17 cellular contexts compared by ENCODE assay signal in the genomic region with DNA sequence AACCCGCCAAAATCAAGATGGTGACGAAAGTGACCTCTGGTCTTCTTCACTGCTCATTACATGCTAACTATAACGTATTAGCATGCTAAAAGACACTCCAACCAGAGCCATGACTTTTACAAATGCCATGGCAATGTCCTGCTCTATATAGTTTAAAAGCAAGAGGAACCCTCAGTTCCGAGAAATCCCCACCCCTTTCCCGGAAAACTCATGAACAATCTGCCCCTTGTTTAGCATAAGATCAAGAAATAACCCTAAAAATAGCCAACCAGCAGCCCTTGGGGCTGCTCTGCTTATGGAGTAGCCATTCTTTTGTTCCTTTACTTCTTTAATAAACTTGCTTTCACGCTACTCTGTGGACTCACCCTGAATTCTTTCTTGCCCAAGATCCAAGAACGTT.
DNase-seq lines count a peak whose midpoint lies in the region; ATAC-seq and TF ChIP-seq lines count a peak whose summit lies in the region.
"Had no signal": no experiment of that assay in that cellular context is flagged by ENCODE, and none has a peak within 500 bp of the region (broad histone marks: within the 10 kb centered on the region; RNA-seq: fewer than 3 reads in every experiment).

No MANE protein-coding gene starts in this region.

- H3K27me3 Mint-ChIP-seq in activated CD4-positive, alpha-beta T cell treated with anti-CD3 and anti-CD28 coated beads, Interleukin-2, amount 10 ng/mL, durations not matched to agents 7 days and 5 days: no peaks in the 10 kb centered on the region

- H3K9me3 Mint-ChIP-seq in activated CD4-positive, alpha-beta T cell treated with anti-CD3 and anti-CD28 coated beads, Interleukin-2, amount 10 ng/mL, durations not matched to agents 7 days and 5 days: no peaks in the 10 kb centered on the region

- no peak overlapping the region for H3K27ac Mint-ChIP-seq in activated CD4-positive, alpha-beta T cell treated with anti-CD3 and anti-CD28 coated beads, Interleukin-2, amount 10 ng/mL, durations not matched to agents 7 days and 5 days
- H3K27ac Mint-ChIP-seq: B cell; CD8-positive, alpha-beta T cell; IgD-negative memory B cell had no signal

- ATAC-seq in HG03045 (IDR thresholded peaks at IDR 0.05; ENCODE audit: unreplicated experiment): no peak
- ATAC-seq: CD8-positive, alpha-beta T cell; HepG2 had no signal

- in situ Hi-C loops in SK-MEL-5 (cut with HindIII; ENCODE audit: low pct_unique_long_range_greater_than_20kb, low sequenced_read_pairs): no loop called here

- H3K4me3 ChIP-seq in neuron (ENCODE audit: low read length) (no peak overlapping the region), WERI-Rb-1 (ENCODE audit: low read depth, low read length) (no peak overlapping the region)
- H3K4me3 ChIP-seq: BLaER1 treated with 17β-estradiol and CSF1 and Interleukin-3, amounts not matched to agents 10 nM and 100 nM; GM23248; HAP-1 had no signal

- peak; percentile 83 for DNase-seq in MV-4-11 (lab: John Stamatoyannopoulos, UW)
- DNase-seq in SK-MEL-5 (ENCODE audit: low read depth, low spot score): peak; percentile 91
- DNase-seq in foreskin melanocyte: peak; percentile 92
- DNase-seq in DMS153 treated with DMSO at 0.1 percent for 48 hours (lab: John Stamatoyannopoulos, UW; ENCODE audit: unreplicated experiment): no peak
- DNase-seq in WERI-Rb-1: no peak
- no peak for DNase-seq in activated CD4-positive, alpha-beta T cell treated with anti-CD3 and anti-CD28 coated beads, Interleukin-2, amount 10 ng/mL, durations not matched to agents 7 days and 5 days
- DNase-seq: CD8-positive, alpha-beta T cell; COR-L47; DMS 273 treated with DMSO at 0.1 percent for 48 hours; GM23248 had no signal

- H3K27me3 ChIP-seq in neuron (ENCODE audit: insufficient read depth, low read length) (no peaks in the 10 kb centered on the region), WERI-Rb-1 (ENCODE audit: insufficient read depth, low read depth, severe bottlenecking) (peaks cover 24% of the 10 kb centered on the region)
- H3K27me3 ChIP-seq: BLaER1 treated with 17β-estradiol and CSF1 and Interleukin-3, amounts not matched to agents 10 nM and 100 nM had no signal

- H3K36me3 ChIP-seq in neuron (ENCODE audit: insufficient read depth, low read length) (no peaks in the 10 kb centered on the region), WERI-Rb-1 (no peaks in the 10 kb centered on the region)
- H3K36me3 ChIP-seq: BLaER1 treated with 17β-estradiol and CSF1 and Interleukin-3, amounts not matched to agents 10 nM and 100 nM; HAP-1 had no signal

- no peaks in the 10 kb centered on the region for H3K36me3 Mint-ChIP-seq in activated CD4-positive, alpha-beta T cell treated with anti-CD3 and anti-CD28 coated beads, Interleukin-2, amount 10 ng/mL, durations not matched to agents 7 days and 5 days (ENCODE audit: low read depth)
- H3K36me3 Mint-ChIP-seq: CD8-positive, alpha-beta T cell; IgD-negative memory B cell had no signal

- H3K4me3 Mint-ChIP-seq in activated CD4-positive, alpha-beta T cell treated with anti-CD3 and anti-CD28 coated beads, Interleukin-2, amount 10 ng/mL, durations not matched to agents 7 days and 5 days: no peak overlapping the region
- H3K4me3 Mint-ChIP-seq: B cell; CD8-positive, alpha-beta T cell; IgD-negative memory B cell had no signal

- peaks cover 45% of the 10 kb centered on the region for H3K4me1 ChIP-seq in neuron (ENCODE audit: insufficient read depth, low read length)
- H3K4me1 ChIP-seq: BLaER1 treated with 17β-estradiol and CSF1 and Interleukin-3, amounts not matched to agents 10 nM and 100 nM had no signal

- no peaks in the 10 kb centered on the region for H3K4me1 Mint-ChIP-seq in activated CD4-positive, alpha-beta T cell treated with anti-CD3 and anti-CD28 coated beads, Interleukin-2, amount 10 ng/mL, durations not matched to agents 7 days and 5 days
- H3K4me1 Mint-ChIP-seq: B cell had no signal

- CTCF ChIA-PET in activated CD4-positive, alpha-beta T cell treated with anti-CD3 and anti-CD28 coated beads, Interleukin-2, amount 10 ng/mL, durations not matched to agents 7 days and 5 days (lab: Charles Lee): no interaction called here

- POLR2A ChIA-PET in activated CD4-positive, alpha-beta T cell treated with anti-CD3 and anti-CD28 coated beads, Interleukin-2, amount 10 ng/mL, durations not matched to agents 7 days and 5 days (lab: Charles Lee): no interaction called here

- peak overlapping the region; percentile 64 for H2AFZ ChIP-seq in neuron (ENCODE audit: low read depth, low read length)
- H2AFZ ChIP-seq: GM23248 had no signal

- H3K9me3 ChIP-seq in neuron (ENCODE audit: low read length): no peaks in the 10 kb centered on the region
- no peaks in the 10 kb centered on the region for H3K9me3 ChIP-seq in WERI-Rb-1 (ENCODE audit: severe bottlenecking)
- H3K9me3 ChIP-seq: BLaER1 treated with 17β-estradiol and CSF1 and Interleukin-3, amounts not matched to agents 10 nM and 100 nM; HAP-1 had no signal

- no peak for TF ChIP-seq CTCF in WERI-Rb-1 (IDR thresholded peaks at IDR 0.05; ENCODE audit: low read depth, low read length)

- no peak overlapping the region for H3K27ac ChIP-seq in WERI-Rb-1
- H3K27ac ChIP-seq: BLaER1 treated with 17β-estradiol and CSF1 and Interleukin-3, amounts not matched to agents 10 nM and 100 nM; GM23248 had no signal

Comparison
In these comparisons a context has a peak if more than half of its experiments do, and no peak if none do; other contexts are left out.
1. DNase-seq: peak in MV-4-11 (single experiment), SK-MEL-5 (single experiment) and foreskin melanocyte (single experiment); none in DMS153 treated with DMSO at 0.1 percent for 48 hours (single experiment), WERI-Rb-1 (single experiment) and activated CD4-positive, alpha-beta T cell treated with anti-CD3 and anti-CD28 coated beads, Interleukin-2, amount 10 ng/mL, durations not matched to agents 7 days and 5 days (single experiment).